Comparison of ENCODE assay signal across 9 cellular contexts in the genomic region with DNA sequence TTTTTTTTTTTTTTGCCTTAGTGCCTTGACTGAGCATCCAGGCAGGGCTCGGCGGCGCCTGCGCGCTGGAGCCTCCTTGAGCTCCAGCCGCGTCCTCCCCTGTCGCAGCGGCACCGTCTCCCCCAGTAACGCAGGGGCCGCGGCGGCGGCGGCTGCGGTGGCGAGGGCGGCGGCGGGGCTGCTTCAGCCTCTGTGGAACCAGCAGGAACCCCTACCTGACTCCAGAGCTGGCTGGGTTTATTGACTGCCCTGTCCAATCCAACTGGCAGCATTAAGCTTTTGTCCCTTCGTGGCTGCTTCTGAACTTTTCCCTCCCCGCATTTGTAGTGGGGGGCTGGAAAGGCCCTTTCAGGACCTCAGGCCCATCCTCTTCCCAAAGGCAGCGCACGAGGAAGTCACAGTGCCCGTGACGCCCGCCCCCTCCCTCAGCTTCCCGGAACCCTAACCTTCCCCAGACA. TPM values are rescaled to one million over a fixed set of nuclear protein-coding genes. Genes with fewer than 3 reads are reported as not detected.
DNase-seq lines count a peak whose midpoint lies in the region; ATAC-seq and TF ChIP-seq lines count a peak whose summit lies in the region.
"Had no signal": no experiment of that assay in that cellular context is flagged by ENCODE, and none has a peak within 500 bp of the region (broad histone marks: within the 10 kb centered on the region; RNA-seq: fewer than 3 reads in every experiment).

A gene with protein sequence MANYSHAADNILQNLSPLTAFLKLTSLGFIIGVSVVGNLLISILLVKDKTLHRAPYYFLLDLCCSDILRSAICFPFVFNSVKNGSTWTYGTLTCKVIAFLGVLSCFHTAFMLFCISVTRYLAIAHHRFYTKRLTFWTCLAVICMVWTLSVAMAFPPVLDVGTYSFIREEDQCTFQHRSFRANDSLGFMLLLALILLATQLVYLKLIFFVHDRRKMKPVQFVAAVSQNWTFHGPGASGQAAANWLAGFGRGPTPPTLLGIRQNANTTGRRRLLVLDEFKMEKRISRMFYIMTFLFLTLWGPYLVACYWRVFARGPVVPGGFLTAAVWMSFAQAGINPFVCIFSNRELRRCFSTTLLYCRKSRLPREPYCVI (minus strand): TSS at position 397 of the 458 bp plus-strand sequence. CDS start 2,106 bp downstream, outside the sequence.

- H3K27me3 ChIP-seq in foreskin keratinocyte: peaks cover 7% of the 10 kb centered on the region
- H3K27me3 ChIP-seq in neuronal stem cell (ENCODE audit: control insufficient read depth in 3 of 3, insufficient read depth in 3 of 3, low read depth in 1 of 3, low read length in 3 of 3): no peaks in the 10 kb centered on the region

- H2BK12ac ChIP-seq in neuronal stem cell (ENCODE audit: low read length): peak within 1 kb of the TSS; percentile 46

- ATAC-seq in HG03095 (IDR thresholded peaks at IDR 0.05; ENCODE audit: unreplicated experiment): peak; percentile 58
- ATAC-seq in foreskin keratinocyte: peak; percentile 77

- peak within 1 kb of the TSS; percentile 95 for H3K18ac ChIP-seq in neuronal stem cell (ENCODE audit: low read length)

- peak within 1 kb of the TSS; percentile 72 for H3K4me2 ChIP-seq in neuronal stem cell (ENCODE audit: insufficient read depth, low read length, poor library complexity, severe bottlenecking)

- DNase-seq in activated T-cell treated with anti-CD3 and anti-CD28 coated beads for 1 hour (ENCODE audit: low read depth): peak; percentile 0
- DNase-seq in activated T-cell treated with anti-CD3 and anti-CD28 coated beads for 4 hours: no peak
- peak; percentile 79 for DNase-seq in NCI-H69 (lab: John Stamatoyannopoulos, UW)
- peak; percentile 6 for DNase-seq in activated gamma-delta T cell treated with Interleukin-2 at 50 U/mL for 16 hours
- DNase-seq in foreskin keratinocyte: peak; percentile 23 to 59
- DNase-seq in neuronal stem cell (ENCODE audit: low spot score): peak; percentile 78
- DNase-seq in LoVo (ENCODE audit: low spot score): no peak

- H2AFZ ChIP-seq in neuronal stem cell (ENCODE audit: low read length): peak within 1 kb of the TSS; percentile 89

- H2BK120ac ChIP-seq in neuronal stem cell (ENCODE audit: low read depth, low read length): no peak within 1 kb of the TSS

- no peak within 1 kb of the TSS for H4K8ac ChIP-seq in neuronal stem cell (ENCODE audit: low read depth, low read length)

- H4K91ac ChIP-seq in neuronal stem cell (ENCODE audit: low read depth, low read length, poor library complexity): no peak within 1 kb of the TSS

- no peak within 1 kb of the TSS for H2AK5ac ChIP-seq in neuronal stem cell (ENCODE audit: low read depth, low read length)

- no CpG with 5 or more reads among the region's 29 CpGs for WGBS in neuronal stem cell (ENCODE audit: extremely low coverage in 2 of 2, insufficient read length in 2 of 2, insufficient replicate concordance in 1 of 2), 2 donors

- H3K23ac ChIP-seq in neuronal stem cell (ENCODE audit: low read depth, low read length, poor library complexity): peak within 1 kb of the TSS; percentile 28

- H3K79me1 ChIP-seq in neuronal stem cell (ENCODE audit: low read depth, low read length): no peaks in the 10 kb centered on the region

- no peaks in the 10 kb centered on the region for H3K9me3 ChIP-seq in neuronal stem cell (replicated peaks in 1 of 2; ENCODE audit: control insufficient read depth in 2 of 2, insufficient read depth in 1 of 2, low read depth in 1 of 2, low read length in 2 of 2)
- H3K9me3 ChIP-seq: neutrophil had no signal

- peak within 1 kb of the TSS; percentile 72 for H2BK5ac ChIP-seq in neuronal stem cell (ENCODE audit: low read length)

- H3K4me3 ChIP-seq in neuronal stem cell (ENCODE audit: low read length in 2 of 2): peak within 1 kb of the TSS; percentile 51 to 77

- no peak within 1 kb of the TSS for H2BK15ac ChIP-seq in neuronal stem cell (ENCODE audit: low read length)

- H3K4me1 ChIP-seq in foreskin keratinocyte: no peaks in the 10 kb centered on the region
- H3K4me1 ChIP-seq in neuronal stem cell (ENCODE audit: control insufficient read depth in 2 of 2, insufficient read depth in 1 of 2, low read depth in 1 of 2, low read length in 2 of 2): peaks cover 13 to 16% of the 10 kb centered on the region in 2 donors

- H3K27ac ChIP-seq in foreskin keratinocyte: peak within 1 kb of the TSS; percentile 70
- H3K27ac ChIP-seq in neuronal stem cell (replicated peaks; ENCODE audit: low read length): peak within 1 kb of the TSS; percentile 77
- H3K27ac ChIP-seq: neutrophil had no signal

- no peak within 1 kb of the TSS for H3K14ac ChIP-seq in neuronal stem cell (ENCODE audit: low read length)

- no peak for TF ChIP-seq CTCF in foreskin keratinocyte (conservative IDR thresholded peaks at IDR 0.05)

- no peak within 1 kb of the TSS for H3K4ac ChIP-seq in neuronal stem cell (ENCODE audit: low read length)

- H3K9ac ChIP-seq in neuronal stem cell (ENCODE audit: low read depth, low read length, poor library complexity): peak within 1 kb of the TSS; percentile 68

- no peaks in the 10 kb centered on the region for H3K36me3 ChIP-seq in neuronal stem cell (replicated peaks in 1 of 2; ENCODE audit: control insufficient read depth in 2 of 2, insufficient read depth in 2 of 2, low read length in 2 of 2)
- H3K36me3 ChIP-seq: neutrophil had no signal

RNA-seq across cellular contexts. Expression of the gene that starts here (rescaled TPM):
- total RNA-seq in foreskin keratinocyte: 0.63 and 0.68 TPM in 2 replicates
- polyA plus RNA-seq in foreskin keratinocyte: 0.56 and 0.74 TPM in 2 replicates
- 2.5 TPM for polyA plus RNA-seq in neuronal stem cell (2013, experiment 1 of 2)
- 2.4 TPM for polyA plus RNA-seq in neuronal stem cell (2013, experiment 2 of 2)

Comparison
In these comparisons a context has a peak if more than half of its experiments do, and no peak if none do; other contexts are left out.
1. DNase-seq: peak in activated T-cell treated with anti-CD3 and anti-CD28 coated beads for 1 hour (single experiment), NCI-H69 (single experiment), activated gamma-delta T cell treated with Interleukin-2 at 50 U/mL for 16 hours (single experiment) and neuronal stem cell (single experiment); none in activated T-cell treated with anti-CD3 and anti-CD28 coated beads for 4 hours (single experiment) and LoVo (single experiment).
2. Peak in DNase-seq, ATAC-seq and H3K27ac ChIP-seq in foreskin keratinocyte; RNA of the gene not detected or under 1 TPM.